ENCODE assay signal across 8 cellular contexts in the genomic region with DNA sequence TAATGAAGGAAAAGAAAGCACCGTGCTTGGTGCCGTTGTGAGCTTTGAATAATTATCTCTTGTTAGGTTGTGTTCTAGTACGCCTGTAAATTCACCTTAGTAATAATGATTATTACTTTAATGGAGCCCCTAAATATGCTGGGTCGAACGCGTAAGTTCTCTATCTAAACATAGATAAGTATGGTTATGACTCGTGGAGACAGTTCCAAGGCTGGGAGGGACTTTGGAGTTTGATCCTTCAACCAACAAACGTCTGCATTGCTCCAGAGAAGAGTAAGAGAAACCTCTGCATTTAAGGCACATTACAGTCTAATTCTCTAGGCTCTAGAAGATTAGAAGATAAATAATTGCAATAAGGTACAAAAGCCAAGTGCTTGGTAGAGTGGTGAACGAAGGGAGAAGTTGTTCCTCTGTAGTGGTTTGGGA. TPM values are rescaled to one million over a fixed set of nuclear protein-coding genes. Genes with fewer than 3 reads are reported as not detected.
DNase-seq lines count a peak whose midpoint lies in the region; FAIRE-seq and TF ChIP-seq lines count a peak whose summit lies in the region.

No MANE protein-coding gene starts in this region.

- no peak for FAIRE-seq in urothelium cell line (lab: Jason Lieb, UNC)

- POLR2A ChIA-PET in Caco-2 (lab: Charles Lee): interaction anchor here (0.6 to 1.7 kb wide), 5 partner anchors 16 to 223 kb away, joined by 3 to 4 read pairs (median 4); a partner anchor contains a TSS

- H3K27me3 ChIP-seq in Caco-2 (replicated peaks; ENCODE audit: control insufficient read depth, insufficient read depth, low read length) (no peaks in the 10 kb centered on the region), H9 (ENCODE audit: insufficient read depth, low read length) (no peaks in the 10 kb centered on the region), SJSA1 (replicated peaks) (no peaks in the 10 kb centered on the region)

- H3K4me1 ChIP-seq in Caco-2: peaks cover 28% of the 10 kb centered on the region
- H3K4me1 ChIP-seq in H9 (ENCODE audit: insufficient read depth, low read length): no peaks in the 10 kb centered on the region
- peaks cover 13% of the 10 kb centered on the region for H3K4me1 ChIP-seq in SJSA1 (replicated peaks)

- TSS peak; percentile 77 for BruUV-seq in Caco-2 (replicated peaks; lab: Mats Ljungman, UMichigan)

- no peak overlapping the region for H2BK120ac ChIP-seq in H9 (ENCODE audit: low read depth, low read length, poor library complexity, severe bottlenecking)

- no peak overlapping the region for H4K5ac ChIP-seq in H9 (ENCODE audit: insufficient read length, low read depth, low read length)

- no CpG with 5 or more reads among the region's 9 CpGs for WGBS in H9 (ENCODE audit: extremely low coverage, insufficient read length, low lambda C conversion rate)

- no peak for TF ChIP-seq POLR2A in erythroblast (IDR thresholded peaks at IDR 0.05; ENCODE audit: low read length)

- H3K36me3 ChIP-seq in Caco-2 (ENCODE audit: control insufficient read depth, insufficient read depth, low read length) (no peaks in the 10 kb centered on the region), SJSA1 (peaks cover 30% of the 10 kb centered on the region)

- H3K23ac ChIP-seq in H9 (ENCODE audit: insufficient read length, low read depth, low read length): no peak overlapping the region

- no peak overlapping the region for H4K8ac ChIP-seq in H9 (replicated peaks; ENCODE audit: insufficient read length, low read depth, low read length)

- H3K4me3 Mint-ChIP-seq in Caco-2 (ENCODE audit: unreplicated experiment) (peak overlapping the region; percentile 85), H9 (peak overlapping the region; percentile 91 to 95), neural crest cell (peak overlapping the region; percentile 95)

- H3K36me3 Mint-ChIP-seq in Caco-2 (ENCODE audit: insufficient read depth, unreplicated experiment) (peaks cover 57% of the 10 kb centered on the region), H9 (ENCODE audit: insufficient read depth in 1 of 3, low read depth in 3 of 3) (peaks cover 52 to 71% (median 60%) of the 10 kb centered on the region in 3 experiments), neural crest cell (ENCODE audit: low read depth) (peaks cover 32% of the 10 kb centered on the region)

- in situ Hi-C loops in KBM-7 (cut with MboI; ENCODE audit: low pct_unique_long_range_greater_than_20kb, low sequenced_read_pairs): no loop called here

- no peaks in the 10 kb centered on the region for H3K9me3 Mint-ChIP-seq in Caco-2 (ENCODE audit: unreplicated experiment)
- H3K9me3 Mint-ChIP-seq in H9: peaks cover 33 to 39% of the 10 kb centered on the region in 2 experiments
- peaks cover 10% of the 10 kb centered on the region for H3K9me3 Mint-ChIP-seq in neural crest cell

- CTCF ChIA-PET in Caco-2 (lab: Charles Lee): interaction anchor here (1.4 kb wide), 2 partner anchors 84 to 86 kb away, joined by 3 to 10 read pairs; no protein-coding TSS in a partner anchor

- H3K4me2 ChIP-seq in H9 (ENCODE audit: insufficient read depth, insufficient read length, low read length): peak overlapping the region; percentile 74

- TF ChIP-seq CTCF in Caco-2 (IDR thresholded peaks at IDR 0.05; ENCODE audit: insufficient read depth in 1 of 2, low read depth in 1 of 2, low read length in 1 of 2, severe bottlenecking in 1 of 2, unreplicated experiment in 1 of 2): no peak
- no peak for TF ChIP-seq CTCF in H9 (conservative IDR thresholded peaks at IDR 0.05)
- no peak for TF ChIP-seq CTCF in neural crest cell (conservative IDR thresholded peaks at IDR 0.05)

- H3K27ac ChIP-seq in H9 (ENCODE audit: insufficient read length, low read depth, low read length): peak overlapping the region; percentile 82
- peak overlapping the region; percentile 60 for H3K27ac ChIP-seq in SJSA1

- H3K18ac ChIP-seq in H9 (ENCODE audit: insufficient read length, low read depth, low read length): peak overlapping the region; percentile 88

- H3K23me2 ChIP-seq in H9 (ENCODE audit: insufficient read length, low read depth, low read length, poor library complexity, severe bottlenecking): peaks cover 12% of the 10 kb centered on the region

- H3K4me3 ChIP-seq in Caco-2 (ENCODE audit: low read depth, low read length): peak overlapping the region; percentile 90
- H3K4me3 ChIP-seq in SJSA1: peak overlapping the region; percentile 69

- H3K14ac ChIP-seq in H9 (ENCODE audit: insufficient read depth, low read length): peak overlapping the region; percentile 91; the same call in 1 of the 2 replicates

- H3K27ac Mint-ChIP-seq in Caco-2 (ENCODE audit: unreplicated experiment) (peak overlapping the region; percentile 94), H9 (peak overlapping the region; percentile 99 to 100 (median 99)), neural crest cell (ENCODE audit: unreplicated experiment) (peak overlapping the region; percentile 100)

- no peak overlapping the region for H2AFZ ChIP-seq in H9 (ENCODE audit: low read length)

- H2BK12ac ChIP-seq in H9 (ENCODE audit: insufficient read length, low read depth, low read length): no peak overlapping the region

- H3K9me3 ChIP-seq in Caco-2 (peaks cover 7% of the 10 kb centered on the region; the same call in 1 of the 2 replicates), H9 (ENCODE audit: control insufficient read depth, low read depth, low read length) (peaks cover 12% of the 10 kb centered on the region), SJSA1 (replicated peaks) (no peaks in the 10 kb centered on the region)

- no peak overlapping the region for H2BK20ac ChIP-seq in H9 (ENCODE audit: low read depth, low read length, poor library complexity, severe bottlenecking)

- H3K27me3 Mint-ChIP-seq in Caco-2 (ENCODE audit: insufficient read depth, unreplicated experiment): no peaks in the 10 kb centered on the region
- H3K27me3 Mint-ChIP-seq in H9 (ENCODE audit: low read depth): no peaks in the 10 kb centered on the region
- no peaks in the 10 kb centered on the region for H3K27me3 Mint-ChIP-seq in neural crest cell (ENCODE audit: low read depth)

- H3T11ph ChIP-seq in H9 (ENCODE audit: low read length): no peak overlapping the region

- H3K79me1 ChIP-seq in H9 (ENCODE audit: insufficient read depth, low read depth, low read length, poor library complexity, severe bottlenecking): no peaks in the 10 kb centered on the region

- intact Hi-C loops in Caco-2 (cut with micrococcal nuclease; ENCODE audit: unreplicated experiment): loop anchor here (1.0 to 2.0 kb wide), 4 partner anchors 21 to 163 kb away; a partner anchor contains a TSS

- no peak overlapping the region for H2AK5ac ChIP-seq in H9 (ENCODE audit: insufficient read length, low read length)

- H3K4ac ChIP-seq in H9 (ENCODE audit: low read depth, low read length): no peak overlapping the region

- DNase-seq in Caco-2 (peak; percentile 65 to 71), H9 (no peak), SJSA1 (ENCODE audit: low read depth in 1 of 2, low spot score in 2 of 2) (no peak), erythroblast (lab: John Stamatoyannopoulos, UW) (peak; percentile 67 to 79), neural crest cell (ENCODE audit: low read depth, low spot score) (no peak), KBM-7 (no peak), urothelium cell line (ENCODE audit: low spot score) (no peak)
- no peak for DNase-seq in activated CD4-positive, CD25-positive, alpha-beta regulatory T cell treated with anti-CD3 and anti-CD28 coated beads, Interleukin-2, amount 50 U/mL, for 72 hours

- peaks cover 8% of the 10 kb centered on the region; the same call in 1 of the 2 replicates for H3K79me2 ChIP-seq in H9 (ENCODE audit: insufficient read depth, low read length)

- no peaks in the 10 kb centered on the region for H4K20me1 ChIP-seq in H9 (ENCODE audit: control insufficient read depth, insufficient read depth, insufficient read length)

- peak overlapping the region; percentile 92 for H3K9ac ChIP-seq in H9 (ENCODE audit: extremely low read depth, insufficient read length, low read length)

- H3K56ac ChIP-seq in H9 (ENCODE audit: insufficient read length, low read depth, low read length): no peak overlapping the region

- H2BK5ac ChIP-seq in H9 (ENCODE audit: insufficient read length, low read length): no peak overlapping the region

- H2BK15ac ChIP-seq in H9 (ENCODE audit: low read depth, low read length): no peak overlapping the region

- no peak overlapping the region for H4K91ac ChIP-seq in H9 (ENCODE audit: insufficient read length, low read depth, low read length)

- H3K4me1 Mint-ChIP-seq in Caco-2 (ENCODE audit: low read depth, unreplicated experiment) (peaks cover 26% of the 10 kb centered on the region), H9 (peaks cover 22 to 25% of the 10 kb centered on the region in 2 experiments), neural crest cell (peaks cover 35% of the 10 kb centered on the region)

RNA-seq across cellular contexts. Expression of a gene that starts 0.5 kb away (rescaled TPM):
- total RNA-seq in Caco-2 (2022) (55.6 and 63.1 TPM in 2 replicates), H9 (2021) (38.0 and 40.4 TPM in 2 replicates), neural crest cell (27.4 and 30.3 TPM in 2 replicates)
- total RNA-seq in SJSA1 (2014; rRNA removed; shearing (Covaris generic)): 7.5 and 10.6 TPM in 2 replicates

RNA-seq across cellular contexts. Expression of a gene that starts 0.7 kb away (rescaled TPM):
- total RNA-seq in Caco-2 (2022) (46.7 and 47.2 TPM in 2 replicates), H9 (2021) (54.7 and 55.6 TPM in 2 replicates), neural crest cell (44.6 and 44.9 TPM in 2 replicates)
- 23.4 and 23.6 TPM in 2 replicates for total RNA-seq in SJSA1 (2014; rRNA removed; shearing (Covaris generic))

RNA-seq across cellular contexts. Expression of a gene that starts 21.4 kb away (rescaled TPM):
- 0.11 and 0.16 TPM in 2 replicates for total RNA-seq in Caco-2 (2022)
- 0.28 and 0.31 TPM in 2 replicates for total RNA-seq in H9 (2021)
- not detected in 2 replicates for total RNA-seq in SJSA1 (2014; rRNA removed; shearing (Covaris generic))
- total RNA-seq in neural crest cell: 0.39 and 0.42 TPM in 2 replicates

RNA-seq across cellular contexts. Expression of a gene that starts 51.6 kb away (rescaled TPM):
- total RNA-seq in Caco-2 (2022) (74.2 and 75.3 TPM in 2 replicates), H9 (2021) (125 TPM in 2 replicates), neural crest cell (85.0 and 85.3 TPM in 2 replicates)
- total RNA-seq in SJSA1 (2014; rRNA removed; shearing (Covaris generic)): 94.4 and 124 TPM in 2 replicates

Comparison
In these comparisons a context has a peak if more than half of its experiments do, and no peak if none do; other contexts are left out.
1. DNase-seq: peak in Caco-2 (2 of 2) and erythroblast (2 of 2); none in H9 (single experiment), SJSA1 (0 of 2), neural crest cell (single experiment), KBM-7 (single experiment), activated CD4-positive, CD25-positive, alpha-beta regulatory T cell treated with anti-CD3 and anti-CD28 coated beads, Interleukin-2, amount 50 U/mL, for 72 hours (single experiment) and urothelium cell line (single experiment).
2. Peak in every context shown above with its lines, with median percentiles within 50 percentile points of each other: H3K27ac Mint-ChIP-seq and H3K4me3 Mint-ChIP-seq.